Comparison of ENCODE assay signal across 21 cellular contexts in genomic region chr10:128144547-128144946, GRCh38.
"Had no signal": no experiment of that assay in that cellular context is flagged by ENCODE, and none has a peak within 500 bp of the region (broad histone marks: within the 10 kb centered on the region; RNA-seq: fewer than 3 reads in every experiment).

No MANE protein-coding gene starts in this region.

- H3K9me3 ChIP-seq: body of pancreas, pancreas, psoas muscle, right atrium auricular region, testis, vagina had no signal

- DNase-seq: activated effector memory CD4-positive, alpha-beta T cell treated with anti-CD3 and anti-CD28 coated beads, Interleukin-2, amount 50 U/mL, for 16 hours; activated naive CD4-positive, alpha-beta T cell treated with anti-CD3 and anti-CD28 coated beads, Interleukin-2, amount 50 U/mL, for 16 hours; activated T-cell treated with anti-CD3 and anti-CD28 coated beads, Interleukin-2, amount 50 U/mL, for 72 hours; anterior cingulate cortex; body of pancreas; cortex of kidney; heart right ventricle; islet precursor cell; left cardiac atrium; midbrain; pancreas; psoas muscle; stimulated activated CD4-positive, alpha-beta T cell treated with anti-CD3 and anti-CD28 coated beads, Interleukin-4, amount 100 ng/mL, for 4 hours; testis had no signal

- H3K36me3 Mint-ChIP-seq: type B pancreatic cell, WTC11 had no signal

- H3K9me3 Mint-ChIP-seq: nephron, type B pancreatic cell had no signal

- H3K36me3 ChIP-seq: cardiac muscle cell, heart right ventricle, pancreas, right atrium auricular region, vagina had no signal

- H3K27ac Mint-ChIP-seq: activated T-cell treated with anti-CD3 and anti-CD28 coated beads, Interleukin-2, amount 50 U/mL, for 72 hours; nephron; T-helper 2 cell treated with Interferon-gamma antibody and Interleukin-4, amounts not matched to agents 5 μg/mL and 100 μg/mL, for 36 hours; type B pancreatic cell; WTC11 had no signal

- H3K4me1 ChIP-seq: body of pancreas, pancreas, psoas muscle, right atrium auricular region, testis, vagina had no signal

- H3K4me3 ChIP-seq: body of pancreas, cardiac muscle cell, heart right ventricle, pancreas, psoas muscle, right atrium auricular region, testis, vagina had no signal

- H3K27ac ChIP-seq: body of pancreas, cardiac muscle cell, heart right ventricle, pancreas, psoas muscle, right atrium auricular region, testis, vagina had no signal

- ATAC-seq: activated T-cell treated with anti-CD3 and anti-CD28 coated beads, Interleukin-2, amount 50 U/mL, for 72 hours; body of pancreas; heart right ventricle; left cardiac atrium; pancreas; psoas muscle; WTC11 had no signal

- H3K27me3 ChIP-seq: body of pancreas, cardiac muscle cell, pancreas, right atrium auricular region, testis, vagina had no signal

- H3K4me3 Mint-ChIP-seq: activated T-cell treated with anti-CD3 and anti-CD28 coated beads, Interleukin-2, amount 50 U/mL, for 72 hours; nephron; T-helper 2 cell treated with Interferon-gamma antibody and Interleukin-4, amounts not matched to agents 5 μg/mL and 100 μg/mL, for 36 hours; type B pancreatic cell; WTC11 had no signal
